Comparison of ENCODE assay signal across 9 cellular contexts in genomic region chr9:122810306-122810946, GRCh38. TPM values are rescaled to one million over a fixed set of nuclear protein-coding genes. Genes with fewer than 3 reads are reported as not detected.
DNase-seq lines count a peak whose midpoint lies in the region; ATAC-seq, FAIRE-seq and TF ChIP-seq lines count a peak whose summit lies in the region.
"Had no signal": no experiment of that assay in that cellular context is flagged by ENCODE, and none has a peak within 500 bp of the region (broad histone marks: within the 10 kb centered on the region; RNA-seq: fewer than 3 reads in every experiment).

No MANE protein-coding gene starts in this region.

- H4K20me1 ChIP-seq in endothelial cell of umbilical vein (replicated peaks; ENCODE audit: control insufficient read depth, extremely low read depth, insufficient read depth, low read length): no peaks in the 10 kb centered on the region

- dilution Hi-C loops in endothelial cell of umbilical vein (cut with MboI; ENCODE audit: extremely low pct_ligation_motif_present, low sequenced_read_pairs): no loop called here

- H3K36me3 ChIP-seq in NT2/D1 (ENCODE audit: insufficient read depth, insufficient read length, low read length) (no peaks in the 10 kb centered on the region), endothelial cell of umbilical vein (ENCODE audit: control insufficient read depth in 2 of 2, extremely low read depth in 1 of 2, insufficient read depth in 2 of 2, low read length in 2 of 2) (no peaks in the 10 kb centered on the region)
- H3K36me3 ChIP-seq: SJSA1 had no signal

- BruUV-seq in endothelial cell of umbilical vein (replicated peaks; lab: Mats Ljungman, UMichigan): no TSS peak

- H3K27ac ChIP-seq in endothelial cell of umbilical vein (ENCODE audit: insufficient read depth, low read depth, low read length): no peak overlapping the region
- H3K27ac ChIP-seq: SJSA1 had no signal

- H3K27ac Mint-ChIP-seq in activated CD8-positive, alpha-beta memory T cell treated with anti-CD3 and anti-CD28 coated beads, Interleukin-2, amount 10 ng/mL, durations not matched to agents 7 days and 5 days: no peak overlapping the region

- TF ChIP-seq CTCF in endothelial cell of umbilical vein (IDR thresholded peaks at IDR 0.05; ENCODE audit: extremely low read depth in 1 of 2, insufficient read depth in 1 of 2, low read depth in 1 of 2, low read length in 2 of 2): peak; percentile 45 to 79

- peak; percentile 39 for ATAC-seq in GM19468 (IDR thresholded peaks at IDR 0.05; ENCODE audit: extremely low read depth, unreplicated experiment)
- peak; percentile 67 for ATAC-seq in activated CD8-positive, alpha-beta memory T cell treated with anti-CD3 and anti-CD28 coated beads, Interleukin-2, amount 10 ng/mL, durations not matched to agents 7 days and 5 days

- no peak overlapping the region for H3K4me3 Mint-ChIP-seq in activated CD8-positive, alpha-beta memory T cell treated with anti-CD3 and anti-CD28 coated beads, Interleukin-2, amount 10 ng/mL, durations not matched to agents 7 days and 5 days

- POLR2A ChIA-PET in endothelial cell of umbilical vein (lab: Charles Lee): no interaction called here

- no peaks in the 10 kb centered on the region for H3K27me3 Mint-ChIP-seq in activated CD8-positive, alpha-beta memory T cell treated with anti-CD3 and anti-CD28 coated beads, Interleukin-2, amount 10 ng/mL, durations not matched to agents 7 days and 5 days

- H3K9me1 ChIP-seq in endothelial cell of umbilical vein (replicated peaks; ENCODE audit: control insufficient read depth, extremely low read depth, insufficient read depth, low read length): no peaks in the 10 kb centered on the region

- H3K9me3 ChIP-seq in NT2/D1 (ENCODE audit: insufficient read depth, low read length) (peaks cover 7% of the 10 kb centered on the region; the same call in 1 of the 2 replicates), endothelial cell of umbilical vein (replicated peaks; ENCODE audit: control insufficient read depth, insufficient read depth, low read length) (no peaks in the 10 kb centered on the region)
- H3K9me3 ChIP-seq: SJSA1 had no signal

- TF ChIP-seq POLR2A in endothelial cell of umbilical vein (IDR thresholded peaks at IDR 0.05; ENCODE audit: low read depth, low read length): no peak

- no peaks in the 10 kb centered on the region for H3K27me3 ChIP-seq in NT2/D1 (ENCODE audit: insufficient read depth, insufficient read length)
- no peaks in the 10 kb centered on the region for H3K27me3 ChIP-seq in endothelial cell of umbilical vein (ENCODE audit: control insufficient read depth in 2 of 2, insufficient read depth in 2 of 2, low read length in 2 of 2)
- H3K27me3 ChIP-seq: SJSA1 had no signal

- DNase-seq in CMK (ENCODE audit: low read depth) (peak; percentile 44), HuH-7 (ENCODE audit: low spot score) (peak; percentile 77), NT2/D1 (ENCODE audit: low read depth, low spot score) (peak; percentile 83), endothelial cell of umbilical vein (ENCODE audit: low read depth, low spot score) (peak; percentile 87), middle frontal gyrus (ENCODE audit: extremely low spot score, low spot score) (peak; percentile 78)
- DNase-seq in activated CD8-positive, alpha-beta memory T cell treated with anti-CD3 and anti-CD28 coated beads, Interleukin-2, amount 10 ng/mL, durations not matched to agents 7 days and 5 days: peak; percentile 83
- peak; percentile 50 to 63 for DNase-seq in stimulated activated CD8-positive, alpha-beta memory T cell treated with anti-CD3 and anti-CD28 coated beads, Interleukin-7, amount 100 ng/mL, for 4 hours (ENCODE audit: low read depth in 2 of 2)

- H3K9me3 Mint-ChIP-seq in activated CD8-positive, alpha-beta memory T cell treated with anti-CD3 and anti-CD28 coated beads, Interleukin-2, amount 10 ng/mL, durations not matched to agents 7 days and 5 days (ENCODE audit: low read depth): peaks cover 10% of the 10 kb centered on the region

- FAIRE-seq in endothelial cell of umbilical vein (lab: Jason Lieb, UNC): peak; percentile 91

- no peaks in the 10 kb centered on the region for H3K4me1 ChIP-seq in NT2/D1 (ENCODE audit: insufficient read depth, insufficient read length)
- peaks cover 10% of the 10 kb centered on the region for H3K4me1 ChIP-seq in endothelial cell of umbilical vein (ENCODE audit: control insufficient read depth, extremely low read depth, insufficient read depth, low read length)
- H3K4me1 ChIP-seq: SJSA1 had no signal

- H3K4me2 ChIP-seq in endothelial cell of umbilical vein (ENCODE audit: insufficient read depth, low read length): no peak overlapping the region

- intact Hi-C loops in endothelial cell of umbilical vein (cut with micrococcal nuclease): loop anchor here (1.0 to 5.0 kb wide), 7 partner anchors 312 to 711 kb away; partner anchors contain the start of gene PTGS1

- H3K36me3 Mint-ChIP-seq in activated CD8-positive, alpha-beta memory T cell treated with anti-CD3 and anti-CD28 coated beads, Interleukin-2, amount 10 ng/mL, durations not matched to agents 7 days and 5 days: peaks cover 14% of the 10 kb centered on the region

- no peak overlapping the region for H3K9ac ChIP-seq in NT2/D1 (ENCODE audit: insufficient read length, low read depth)
- no peak overlapping the region for H3K9ac ChIP-seq in endothelial cell of umbilical vein (replicated peaks; ENCODE audit: extremely low read depth, insufficient read depth, low read length)

- CTCF ChIA-PET in activated CD8-positive, alpha-beta memory T cell treated with anti-CD3 and anti-CD28 coated beads, Interleukin-2, amount 10 ng/mL, durations not matched to agents 7 days and 5 days (lab: Charles Lee): interaction anchor here (1.0 to 3.1 kb wide), 11 partner anchors 12 to 718 kb away, joined by 3 to 14 read pairs (median 6); no protein-coding TSS in a partner anchor
- CTCF ChIA-PET in endothelial cell of umbilical vein (lab: Charles Lee): interaction anchor here (0.6 to 7.7 kb wide), 21 partner anchors 9 to 714 kb away, joined by 3 to 97 read pairs (median 4); partner anchors contain the start of gene PDCL

- H3K4me1 Mint-ChIP-seq in activated CD8-positive, alpha-beta memory T cell treated with anti-CD3 and anti-CD28 coated beads, Interleukin-2, amount 10 ng/mL, durations not matched to agents 7 days and 5 days: peaks cover 30% of the 10 kb centered on the region

- H3K4me3 ChIP-seq in NT2/D1 (ENCODE audit: insufficient read length, low read depth) (no peak overlapping the region), endothelial cell of umbilical vein (replicated peaks in 1 of 3; ENCODE audit: insufficient read depth in 1 of 3, low read depth in 1 of 3, low read length in 3 of 3) (no peak overlapping the region)
- H3K4me3 ChIP-seq: SJSA1 had no signal

- H2AFZ ChIP-seq in endothelial cell of umbilical vein (ENCODE audit: low read depth, low read length): no peak overlapping the region

- H3K79me2 ChIP-seq in endothelial cell of umbilical vein (ENCODE audit: control insufficient read depth, insufficient read depth, low read length): no peaks in the 10 kb centered on the region

TF ChIP-seq in endothelial cell of umbilical vein, 7 proteins besides CTCF, POLR2A, EP300 and RAD21 (continues in another document):
- no peak for TF ChIP-seq MYC (IDR thresholded peaks at IDR 0.05; ENCODE audit: low read depth, low read length)
- no peak for TF ChIP-seq EZH2 (IDR thresholded peaks at IDR 0.05; ENCODE audit: borderline replicate concordance, low read depth, low read length, severe bottlenecking)
- no peak for TF ChIP-seq GATA2 (IDR thresholded peaks at IDR 0.05; ENCODE audit: insufficient read depth, insufficient read length, low read depth, low read length)
- TF ChIP-seq POLR2AphosphoS5 (IDR thresholded peaks at IDR 0.05; ENCODE audit: insufficient read depth, low read depth, low read length): no peak
- TF ChIP-seq FOS (IDR thresholded peaks at IDR 0.05; ENCODE audit: borderline replicate concordance, insufficient read depth, low read length): no peak
- no peak for TF ChIP-seq JUN (IDR thresholded peaks at IDR 0.05; ENCODE audit: borderline replicate concordance, insufficient read depth, insufficient read length, low read depth)

RNA-seq across cellular contexts. Expression of gene OR1K1, which starts 10.5 kb away (rescaled TPM):
- not detected for total RNA-seq in activated CD8-positive, alpha-beta memory T cell treated with anti-CD3 and anti-CD28 coated beads, Interleukin-2, amount 10 ng/mL, durations not matched to agents 7 days and 5 days
- total RNA-seq in endothelial cell of umbilical vein: not detected in 2 replicates
- polyA plus RNA-seq in endothelial cell of umbilical vein: not detected in 2 replicates
- polyA plus RNA-seq in endothelial cell of umbilical vein (2011; cell fraction: cytosol; rRNA removed): not detected in 2 replicates
- not detected in 2 replicates for polyA plus RNA-seq in endothelial cell of umbilical vein (2011; cell fraction: nucleus; rRNA removed)
- polyA plus RNA-seq in endothelial cell of umbilical vein (2012): not detected in 2 replicates
- not detected in 2 replicates for polyA minus RNA-seq in endothelial cell of umbilical vein
- not detected for polyA minus RNA-seq in endothelial cell of umbilical vein (2011; cell fraction: cytosol; rRNA and poly(A)+ RNA removed)
- not detected in 2 replicates for polyA minus RNA-seq in endothelial cell of umbilical vein (2011; cell fraction: nucleus; rRNA and poly(A)+ RNA removed)
- total RNA-seq: SJSA1 had no signal

RNA-seq across cellular contexts. Expression of gene PDCL, which starts 18.0 kb away (rescaled TPM):
- 10 to 100 TPM; 22.0 to 29.0 TPM for total RNA-seq in activated CD8-positive, alpha-beta memory T cell treated with anti-CD3 and anti-CD28 coated beads, Interleukin-2, amount 10 ng/mL, durations not matched to agents 7 days and 5 days
- 43.2 and 43.4 TPM in 2 replicates for total RNA-seq in endothelial cell of umbilical vein
- polyA plus RNA-seq in endothelial cell of umbilical vein: 15.2 and 20.4 TPM in 2 replicates
- 24.1 and 25.1 TPM in 2 replicates for polyA plus RNA-seq in endothelial cell of umbilical vein (2011; cell fraction: cytosol; rRNA removed)
- polyA plus RNA-seq in endothelial cell of umbilical vein (2011; cell fraction: nucleus; rRNA removed): 19.0 and 19.4 TPM in 2 replicates
- polyA plus RNA-seq in endothelial cell of umbilical vein (2012): 35.8 and 41.1 TPM in 2 replicates
- 45.3 and 46.9 TPM in 2 replicates for polyA minus RNA-seq in endothelial cell of umbilical vein
- 30.2 TPM for polyA minus RNA-seq in endothelial cell of umbilical vein (2011; cell fraction: cytosol; rRNA and poly(A)+ RNA removed)
- polyA minus RNA-seq in endothelial cell of umbilical vein (2011; cell fraction: nucleus; rRNA and poly(A)+ RNA removed): 10.3 and 11.5 TPM in 2 replicates

RNA-seq across cellular contexts. Expression of gene OR5C1, which starts 21.7 kb away (rescaled TPM):
- not detected for total RNA-seq in activated CD8-positive, alpha-beta memory T cell treated with anti-CD3 and anti-CD28 coated beads, Interleukin-2, amount 10 ng/mL, durations not matched to agents 7 days and 5 days
- total RNA-seq in endothelial cell of umbilical vein: not detected in 2 replicates
- polyA plus RNA-seq in endothelial cell of umbilical vein: not detected in 2 replicates
- polyA plus RNA-seq in endothelial cell of umbilical vein (2011; cell fraction: cytosol; rRNA removed): not detected in 2 replicates
- not detected in 2 replicates for polyA plus RNA-seq in endothelial cell of umbilical vein (2011; cell fraction: nucleus; rRNA removed)
- not detected in 2 replicates for polyA plus RNA-seq in endothelial cell of umbilical vein (2012)
- polyA minus RNA-seq in endothelial cell of umbilical vein: not detected in 2 replicates
- not detected for polyA minus RNA-seq in endothelial cell of umbilical vein (2011; cell fraction: cytosol; rRNA and poly(A)+ RNA removed)
- not detected in 2 replicates for polyA minus RNA-seq in endothelial cell of umbilical vein (2011; cell fraction: nucleus; rRNA and poly(A)+ RNA removed)
- total RNA-seq: SJSA1 had no signal
